11 cellular contexts compared by ENCODE assay signal in genomic region chr14:102523200-102524025, GRCh38. TPM values are rescaled to one million over a fixed set of nuclear protein-coding genes. Genes with fewer than 3 reads are reported as not detected.
DNase-seq lines count a peak whose midpoint lies in the region; ATAC-seq and TF ChIP-seq lines count a peak whose summit lies in the region.
"Had no signal": no experiment of that assay in that cellular context is flagged by ENCODE, and none has a peak within 500 bp of the region (broad histone marks: within the 10 kb centered on the region; RNA-seq: fewer than 3 reads in every experiment).

No MANE protein-coding gene starts in this region.

- H3K27me3 ChIP-seq in breast epithelium (no peaks in the 10 kb centered on the region), mesenchymal stem cell (ENCODE audit: control insufficient read depth in 1 of 2, insufficient read depth in 1 of 2, low read length in 2 of 2) (no peaks in the 10 kb centered on the region), vagina (no peaks in the 10 kb centered on the region)
- H3K27me3 ChIP-seq: thyroid gland had no signal

- POLR2A ChIA-PET in MCF 10A (lab: Yijun Ruan, JAX) (interaction anchor here (1.3 to 5.4 kb wide), 6 partner anchors 13 to 81 kb away, joined by 3 to 88 read pairs (median 7); partner anchors contain the start of genes ANKRD9 and RCOR1), WTC11 (lab: Charles Lee) (interaction anchor here (1.2 kb wide), 1 partner anchor 12 kb away, joined by 4 read pairs; no protein-coding TSS in a partner anchor)

- H3K9me3 ChIP-seq in breast epithelium (no peaks in the 10 kb centered on the region), mesenchymal stem cell (ENCODE audit: control insufficient read depth, low read length) (no peaks in the 10 kb centered on the region), vagina (no peaks in the 10 kb centered on the region)
- H3K9me3 ChIP-seq: thyroid gland had no signal

- H3K36me3 Mint-ChIP-seq in MCF 10A (ENCODE audit: insufficient read depth, unreplicated experiment) (peaks cover 5% of the 10 kb centered on the region), WTC11 (no peaks in the 10 kb centered on the region)

- no peak overlapping the region for H3K4me2 ChIP-seq in mesenchymal stem cell (ENCODE audit: low read length, poor library complexity, severe bottlenecking)

- H3K9ac ChIP-seq in mesenchymal stem cell (ENCODE audit: low read length), result peak overlapping the region; percentile 84

- H3K18ac ChIP-seq in mesenchymal stem cell (ENCODE audit: low read depth in 1 of 2, low read length in 2 of 2), result peak overlapping the region; percentile 18 to 40

- peak overlapping the region; percentile 21 to 70 for H2BK12ac ChIP-seq in mesenchymal stem cell (ENCODE audit: low read length in 2 of 2)

- H4K91ac ChIP-seq in mesenchymal stem cell (ENCODE audit: low read length), result peak overlapping the region; percentile 52

- no peaks in the 10 kb centered on the region for H3K36me3 ChIP-seq in breast epithelium
- no peaks in the 10 kb centered on the region for H3K36me3 ChIP-seq in mesenchymal stem cell (ENCODE audit: control insufficient read depth in 1 of 2, insufficient read depth in 2 of 2, low read depth in 1 of 2, low read length in 2 of 2)
- H3K36me3 ChIP-seq in vagina, result no peaks in the 10 kb centered on the region
- H3K36me3 ChIP-seq: thyroid gland had no signal

- no peak for DNase-seq in MCF 10A (ENCODE audit: unreplicated experiment)
- no peak for DNase-seq in breast epithelium (ENCODE audit: low spot score in 2 of 2)
- DNase-seq in WTC11 (ENCODE audit: low spot score), result no peak
- DNase-seq in mesenchymal stem cell, result no peak
- no peak for DNase-seq in vagina (ENCODE audit: extremely low spot score in 2 of 2)
- DNase-seq in DMS53 (lab: John Stamatoyannopoulos, UW), result no peak
- DNase-seq: activated CD4-positive, CD25-positive, alpha-beta regulatory T cell treated with anti-CD3 and anti-CD28 coated beads, Interleukin-2, amount 50 U/mL, for 72 hours; NCI-H2107; thyroid gland had no signal

- TF ChIP-seq CTCF in MCF 10A (IDR thresholded peaks at IDR 0.05; ENCODE audit: unreplicated experiment), result no peak
- TF ChIP-seq CTCF in breast epithelium (IDR thresholded peaks at IDR 0.05), result no peak
- TF ChIP-seq CTCF in WTC11 (IDR thresholded peaks at IDR 0.05), result no peak
- TF ChIP-seq CTCF in vagina (IDR thresholded peaks at IDR 0.05), result no peak

- H3K9me3 Mint-ChIP-seq in MCF 10A (ENCODE audit: unreplicated experiment) (no peaks in the 10 kb centered on the region), WTC11 (no peaks in the 10 kb centered on the region)

- H3K4me3 ChIP-seq in breast epithelium (peak overlapping the region in 1 of 3 donors; percentile 62), mesenchymal stem cell (ENCODE audit: insufficient read depth in 1 of 2, low read depth in 1 of 2, low read length in 2 of 2) (no peak overlapping the region), vagina (peak overlapping the region in 1 of 2 donors; percentile 56)
- H3K4me3 ChIP-seq: thyroid gland had no signal

- ATAC-seq in WTC11, result no peak
- no peak for ATAC-seq in GM18907 (IDR thresholded peaks at IDR 0.05; ENCODE audit: unreplicated experiment)
- ATAC-seq in GM19324 (IDR thresholded peaks at IDR 0.05; ENCODE audit: low FRiP score, unreplicated experiment), result no peak

- peak overlapping the region; percentile 68 for H2AK5ac ChIP-seq in mesenchymal stem cell (ENCODE audit: low read length, severe bottlenecking)

- H3K4me3 Mint-ChIP-seq in MCF 10A (ENCODE audit: unreplicated experiment), result peak overlapping the region; percentile 24
- peak overlapping the region; percentile 33 for H3K4me3 Mint-ChIP-seq in WTC11

- intact Hi-C loops in MCF 10A (cut with micrococcal nuclease) (loop anchor here (1.0 to 5.0 kb wide), 3 partner anchors 29 to 169 kb away; no protein-coding TSS in a partner anchor), breast epithelium (cut with DNase I; ENCODE audit: low total_unique reads) (no loop called here), vagina (cut with DNase I) (loop anchor here (2.0 kb wide), 1 partner anchor 69 kb away; the partner anchor contains the start of gene RCOR1)

- H3K27ac Mint-ChIP-seq in MCF 10A (ENCODE audit: low read depth, unreplicated experiment), result no peak overlapping the region
- peak overlapping the region; percentile 75 for H3K27ac Mint-ChIP-seq in WTC11

- no peak overlapping the region for H3K23ac ChIP-seq in mesenchymal stem cell (ENCODE audit: low read length in 2 of 2)

- H3K27ac ChIP-seq in breast epithelium (no peak overlapping the region), mesenchymal stem cell (ENCODE audit: low read length, poor library complexity, severe bottlenecking) (no peak overlapping the region), vagina (peak overlapping the region; percentile 77)

- H2BK5ac ChIP-seq in mesenchymal stem cell (ENCODE audit: low read depth, low read length, poor library complexity, severe bottlenecking), result no peak overlapping the region

- no peaks in the 10 kb centered on the region for H3K79me1 ChIP-seq in mesenchymal stem cell (replicated peaks; ENCODE audit: low read length, poor library complexity, severe bottlenecking)

- no peak overlapping the region for H3K14ac ChIP-seq in mesenchymal stem cell (ENCODE audit: low read length in 2 of 2)

- H2BK120ac ChIP-seq in mesenchymal stem cell (ENCODE audit: low read depth, low read length), result no peak overlapping the region

- H3K27me3 Mint-ChIP-seq in MCF 10A (ENCODE audit: insufficient read depth, unreplicated experiment), result no peaks in the 10 kb centered on the region
- H3K27me3 Mint-ChIP-seq in WTC11 (ENCODE audit: low read depth), result peaks cover 2% of the 10 kb centered on the region

- no TSS peak for BruUV-seq in MCF 10A (replicated peaks; lab: Mats Ljungman, UMichigan)

- CTCF ChIA-PET in MCF 10A (lab: Yijun Ruan, JAX) (interaction anchor here (0.6 to 6.8 kb wide), 11 partner anchors 8 to 729 kb away, joined by 3 to 61 read pairs (median 5); no protein-coding TSS in a partner anchor), WTC11 (lab: Charles Lee) (interaction anchor here (0.6 to 3.3 kb wide), 14 partner anchors 12 to 262 kb away, joined by 3 to 18 read pairs (median 4); partner anchors contain the start of gene ANKRD9)

- H2AFZ ChIP-seq in mesenchymal stem cell (ENCODE audit: low read depth, low read length), result no peak overlapping the region

- H3K4me1 ChIP-seq in breast epithelium (no peaks in the 10 kb centered on the region), mesenchymal stem cell (ENCODE audit: control insufficient read depth, insufficient read depth, low read depth, low read length) (peaks cover 12% of the 10 kb centered on the region), vagina (peaks cover 24% of the 10 kb centered on the region)

- H3K4me1 Mint-ChIP-seq in MCF 10A (ENCODE audit: insufficient read depth, unreplicated experiment) (peaks cover 25% of the 10 kb centered on the region), WTC11 (peaks cover 20% of the 10 kb centered on the region)

- TF ChIP-seq POLR2A in breast epithelium (IDR thresholded peaks at IDR 0.05), result no peak
- TF ChIP-seq POLR2A in vagina (IDR thresholded peaks at IDR 0.05), result no peak

- no peak overlapping the region for H2BK15ac ChIP-seq in mesenchymal stem cell (ENCODE audit: low read depth, poor library complexity, severe bottlenecking)

- H3K4ac ChIP-seq in mesenchymal stem cell (ENCODE audit: low read depth in 1 of 2, low read length in 2 of 2), result peak overlapping the region; percentile 47 to 77

- H4K8ac ChIP-seq in mesenchymal stem cell (ENCODE audit: low read length), result peak overlapping the region; percentile 89

- 75% methylated on average over 26 of the region's 26 CpGs for WGBS in mesenchymal stem cell

TF ChIP-seq in WTC11, 78 proteins besides CTCF, POLR2A, EP300 and RAD21:
- TF ChIP-seq ZNF263 (CRISPR knock-in tag; IDR thresholded peaks at IDR 0.05; ENCODE audit: low read depth) (no peak), ATF6 (CRISPR knock-in tag; IDR thresholded peaks at IDR 0.05) (no peak), SP1 (CRISPR knock-in tag; conservative IDR thresholded peaks at IDR 0.05) (no peak), NR2C2 (CRISPR knock-in tag; IDR thresholded peaks at IDR 0.05) (no peak)

RNA-seq across cellular contexts. Expression of gene ANKRD9, which starts 13.8 kb away (rescaled TPM):
- total RNA-seq in MCF 10A (2022) (8.4 and 10.2 TPM in 2 replicates), breast epithelium (10 to 100 TPM; 10.4 to 24.9 (median 22.8) TPM), WTC11 (2021) (55.6 to 63.8 TPM (median 56.6 TPM) in 3 replicates), vagina (34.6 TPM)
- 10.3 TPM for polyA plus RNA-seq in mesenchymal stem cell (2013, experiment 1 of 2)
- polyA plus RNA-seq in mesenchymal stem cell (2013, experiment 2 of 2), result 10.2 TPM
